ENCODE assay signal across 8 cellular contexts in the genomic region with DNA sequence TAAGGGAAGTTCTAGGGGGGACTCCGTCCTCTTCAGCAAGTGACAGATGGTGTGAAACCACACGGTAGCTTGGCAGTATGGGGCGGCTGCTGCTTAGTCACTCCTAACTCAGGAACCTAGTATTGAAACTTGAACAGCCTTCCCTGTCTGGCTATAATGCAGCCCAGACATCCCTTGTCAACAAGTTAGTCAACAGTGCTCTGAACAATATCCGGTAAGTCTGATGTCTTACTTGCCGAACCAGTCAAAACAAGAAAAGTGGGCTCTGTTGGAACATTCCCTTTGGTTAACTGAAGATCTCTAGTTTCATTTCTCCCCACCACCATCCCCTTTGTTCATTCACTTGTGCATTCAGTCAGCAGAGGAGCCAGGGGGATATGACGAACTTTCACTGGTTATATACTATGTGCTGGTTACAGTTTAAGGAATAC. TPM values are rescaled to one million over a fixed set of nuclear protein-coding genes. Genes with fewer than 3 reads are reported as not detected.
DNase-seq lines count a peak whose midpoint lies in the region; ATAC-seq and TF ChIP-seq lines count a peak whose summit lies in the region.

No MANE protein-coding gene starts in this region.

- H3K27me3 ChIP-seq in gastrocnemius medialis: no peaks in the 10 kb centered on the region

- H3K9me3 Mint-ChIP-seq in glutamatergic neuron (ENCODE audit: unreplicated experiment): no peaks in the 10 kb centered on the region

- intact Hi-C loops in gastrocnemius medialis (cut with DNase I; ENCODE audit: low total_unique reads): no loop called here

- H3K27me3 Mint-ChIP-seq in glutamatergic neuron (ENCODE audit: unreplicated experiment): no peaks in the 10 kb centered on the region

- H3K4me1 ChIP-seq in gastrocnemius medialis: no peaks in the 10 kb centered on the region

- no peak overlapping the region for H3K4me3 Mint-ChIP-seq in glutamatergic neuron (ENCODE audit: unreplicated experiment)

- no peaks in the 10 kb centered on the region for H3K36me3 Mint-ChIP-seq in glutamatergic neuron (ENCODE audit: unreplicated experiment)

- no peaks in the 10 kb centered on the region for H3K36me3 ChIP-seq in gastrocnemius medialis

- ATAC-seq in HG03175 (IDR thresholded peaks at IDR 0.05; ENCODE audit: unreplicated experiment) (peak; percentile 98), gastrocnemius medialis (no peak)

- no peak overlapping the region for H3K4me3 ChIP-seq in gastrocnemius medialis

- TF ChIP-seq CTCF in glutamatergic neuron (IDR thresholded peaks at IDR 0.05; ENCODE audit: partially characterized antibody, unreplicated experiment) (no peak), gastrocnemius medialis (IDR thresholded peaks at IDR 0.05 in 4 of 5, conservative IDR thresholded peaks at IDR 0.05 in 1 of 5) (no peak)

- in situ Hi-C loops in gastrocnemius medialis (cut with MboI; ENCODE audit: low sequenced_read_pairs in 4 of 4): no loop called here

- TF ChIP-seq POLR2A in gastrocnemius medialis (IDR thresholded peaks at IDR 0.05): no peak

- no peaks in the 10 kb centered on the region for H3K4me1 Mint-ChIP-seq in glutamatergic neuron (ENCODE audit: low read depth, unreplicated experiment)

- H3K27ac ChIP-seq in gastrocnemius medialis: no peak overlapping the region

- DNase-seq in stimulated activated naive CD4-positive, alpha-beta T cell treated with Interleukin-2 at 50 U/mL for 16 hours (lab: John Stamatoyannopoulos, UW): peak; percentile 64
- no peak for DNase-seq in stimulated activated naive CD4-positive, alpha-beta T cell (lab: John Stamatoyannopoulos, UW)
- DNase-seq in activated CD4-positive, alpha-beta T cell treated with anti-CD3 and anti-CD28 coated beads for 4 hours: peak; percentile 8 to 22
- peak; percentile 72 for DNase-seq in myocyte (ENCODE audit: low read depth)
- no peak for DNase-seq in glutamatergic neuron
- no peak for DNase-seq in OCI-M2 (lab: John Stamatoyannopoulos, UW; ENCODE audit: unreplicated experiment)
- no peak for DNase-seq in gastrocnemius medialis

- H3K27ac Mint-ChIP-seq in glutamatergic neuron (ENCODE audit: unreplicated experiment): no peak overlapping the region

- H3K9me3 ChIP-seq in gastrocnemius medialis: no peaks in the 10 kb centered on the region

RNA-seq across cellular contexts. Expression of a gene that starts 18.7 kb away (rescaled TPM):
- total RNA-seq in myocyte: 0.35 TPM in 1 of 2 replicates, not detected in the other
- 0.13 TPM for polyA plus RNA-seq in myocyte (2012)
- not detected for total RNA-seq in glutamatergic neuron (ENCODE audit: unreplicated experiment)
- not detected for total RNA-seq in gastrocnemius medialis

Comparison
In these comparisons a context has a peak if more than half of its experiments do, and no peak if none do; other contexts are left out.
1. DNase-seq: peak in stimulated activated naive CD4-positive, alpha-beta T cell treated with Interleukin-2 at 50 U/mL for 16 hours (single experiment), activated CD4-positive, alpha-beta T cell treated with anti-CD3 and anti-CD28 coated beads for 4 hours (2 of 2) and myocyte (single experiment); none in stimulated activated naive CD4-positive, alpha-beta T cell (0 of 6), glutamatergic neuron (single experiment), OCI-M2 (single experiment) and gastrocnemius medialis (0 of 2).